21 cellular contexts compared by ENCODE assay signal in the genomic region with DNA sequence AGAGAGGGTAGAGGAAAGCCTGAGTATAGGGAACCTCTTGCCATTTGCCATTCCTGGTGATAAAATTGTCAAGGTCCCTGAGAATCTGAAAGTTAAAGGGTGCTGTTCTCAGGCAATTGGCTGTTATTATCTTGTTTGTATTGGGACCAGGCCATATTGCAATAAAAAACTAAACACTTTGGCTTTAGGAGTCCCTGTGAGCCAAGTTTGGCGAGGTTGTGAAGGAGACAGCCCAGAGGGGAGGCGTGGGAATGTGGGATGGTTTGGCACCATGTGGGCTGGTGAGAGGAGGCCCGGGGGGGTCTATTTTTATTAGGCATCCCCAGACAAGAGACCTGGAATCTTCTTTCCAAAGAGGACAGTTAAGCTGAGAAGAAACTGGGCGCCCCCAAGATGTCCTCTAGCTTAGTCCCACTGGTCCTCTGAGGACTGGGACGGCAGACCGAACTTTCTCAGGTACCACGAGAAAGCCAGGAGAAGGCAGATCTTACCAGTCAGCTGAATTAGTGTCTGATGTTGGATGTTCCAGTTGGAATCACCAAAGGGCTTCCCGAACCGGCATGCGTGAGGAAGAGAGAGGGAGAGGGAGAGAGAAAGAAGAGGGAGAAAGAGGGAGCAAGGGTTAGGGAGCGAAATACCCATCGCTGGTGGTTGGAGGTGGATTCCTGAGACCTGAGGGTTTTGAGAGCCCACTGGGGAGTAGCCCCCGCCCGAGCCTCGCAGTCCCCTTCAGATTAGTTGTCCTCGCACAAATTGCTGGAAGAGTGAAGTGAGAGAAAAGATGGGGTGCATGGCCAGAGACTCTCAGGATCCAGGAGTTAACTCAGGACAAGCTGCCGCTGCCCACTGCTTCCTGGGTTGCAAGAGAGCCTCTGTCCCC. TPM values are rescaled to one million over a fixed set of nuclear protein-coding genes. Genes with fewer than 3 reads are reported as not detected.
DNase-seq lines count a peak whose midpoint lies in the region; ATAC-seq and TF ChIP-seq lines count a peak whose summit lies in the region.
"Had no signal": no experiment of that assay in that cellular context is flagged by ENCODE, and none has a peak within 500 bp of the region (broad histone marks: within the 10 kb centered on the region; RNA-seq: fewer than 3 reads in every experiment).

No MANE protein-coding gene starts in this region.

- peak overlapping the region; percentile 82 for H3K27ac Mint-ChIP-seq in stimulated activated effector memory CD8-positive, alpha-beta T cell treated with anti-CD3 and anti-CD28 coated beads, Interleukin-12 subunit alpha, Interleukin-12 subunit beta, amount 100 ng/mL, for 72 hours
- H3K27ac Mint-ChIP-seq: nephron had no signal

- DNase-seq in NCI-H1105 treated with DMSO at 0.1 percent for 48 hours (lab: John Stamatoyannopoulos, UW) = peak; percentile 10
- no peak for DNase-seq in NCI-H1105 (lab: John Stamatoyannopoulos, UW)
- DNase-seq in cardiac muscle cell (ENCODE audit: low read depth in 1 of 2, low spot score in 1 of 2) = peak in 1 of 2 donors; percentile 12
- no peak for DNase-seq in heart left ventricle
- DNase-seq in islet precursor cell = peak; percentile 32
- no peak for DNase-seq in stimulated activated effector memory CD8-positive, alpha-beta T cell treated with anti-CD3 and anti-CD28 coated beads, Interleukin-12 subunit alpha, Interleukin-12 subunit beta, amount 100 ng/mL, for 72 hours (ENCODE audit: low spot score in 2 of 2)
- no peak for DNase-seq in NCI-H2081 treated with DMSO at 0.1 percent for 48 hours (lab: John Stamatoyannopoulos, UW)
- DNase-seq in HPDE6-E6E7 (ENCODE audit: extremely low spot score) = no peak
- DNase-seq: central memory CD4-positive, alpha-beta T cell; effector CD8-positive, alpha-beta T cell; KBM-7; mammary epithelial cell; MV-4-11; NCI-H2029; psoas muscle; SHP77; thyroid gland; WERI-Rb-1 had no signal

- H3K36me3 ChIP-seq in cardiac muscle cell (peaks cover 4% of the 10 kb centered on the region), heart left ventricle (peaks cover 0 to 54% (median 17%) of the 10 kb centered on the region in 9 donors)
- H3K36me3 ChIP-seq: thyroid gland had no signal

- peaks cover 61% of the 10 kb centered on the region for H3K4me1 Mint-ChIP-seq in stimulated activated effector memory CD8-positive, alpha-beta T cell treated with anti-CD3 and anti-CD28 coated beads, Interleukin-12 subunit alpha, Interleukin-12 subunit beta, amount 100 ng/mL, for 72 hours
- H3K4me1 Mint-ChIP-seq: nephron had no signal

- H3K4me3 ChIP-seq in cardiac muscle cell = no peak overlapping the region
- H3K4me3 ChIP-seq in heart left ventricle = no peak overlapping the region
- H3K4me3 ChIP-seq: psoas muscle, thyroid gland had no signal

- no peak overlapping the region for H3K4me3 Mint-ChIP-seq in stimulated activated effector memory CD8-positive, alpha-beta T cell treated with anti-CD3 and anti-CD28 coated beads, Interleukin-12 subunit alpha, Interleukin-12 subunit beta, amount 100 ng/mL, for 72 hours
- H3K4me3 Mint-ChIP-seq: nephron had no signal

- H3K4me1 ChIP-seq in cardiac muscle cell (ENCODE audit: low read depth) (peaks cover 9% of the 10 kb centered on the region), heart left ventricle (peaks cover 0 to 7% (median 0%) of the 10 kb centered on the region in 12 donors)
- H3K4me1 ChIP-seq: psoas muscle had no signal

- no peaks in the 10 kb centered on the region for H3K9me3 Mint-ChIP-seq in stimulated activated effector memory CD8-positive, alpha-beta T cell treated with anti-CD3 and anti-CD28 coated beads, Interleukin-12 subunit alpha, Interleukin-12 subunit beta, amount 100 ng/mL, for 72 hours

- no peak for TF ChIP-seq POLR2A in heart left ventricle (IDR thresholded peaks at IDR 0.05)

- WGBS in heart left ventricle, 4 donors = 93 to 95% (median 94%) methylated on average over 17 of the region's 17 CpGs

- H3K27me3 ChIP-seq in cardiac muscle cell (no peaks in the 10 kb centered on the region), heart left ventricle (no peaks in the 10 kb centered on the region)
- H3K27me3 ChIP-seq: thyroid gland had no signal

- H3K27ac ChIP-seq in cardiac muscle cell = peak overlapping the region; percentile 74
- no peak overlapping the region for H3K27ac ChIP-seq in heart left ventricle
- H3K27ac ChIP-seq: 22Rv1, psoas muscle, thyroid gland, WERI-Rb-1 had no signal

- ATAC-seq in heart left ventricle = no peak
- ATAC-seq in stimulated activated effector memory CD8-positive, alpha-beta T cell treated with anti-CD3 and anti-CD28 coated beads, Interleukin-12 subunit alpha, Interleukin-12 subunit beta, amount 100 ng/mL, for 72 hours = no peak
- ATAC-seq: HCT116, psoas muscle had no signal

- intact Hi-C loops in heart left ventricle (cut with DNase I) = loop anchor here in 1 of 10 donors (10.0 kb wide), 1 partner anchor 65 kb away; no protein-coding TSS in a partner anchor

- TF ChIP-seq CTCF in cardiac muscle cell (IDR thresholded peaks at IDR 0.05; ENCODE audit: low read depth, low read length) (no peak), heart left ventricle (IDR thresholded peaks at IDR 0.05) (no peak)

- H3K36me3 Mint-ChIP-seq in stimulated activated effector memory CD8-positive, alpha-beta T cell treated with anti-CD3 and anti-CD28 coated beads, Interleukin-12 subunit alpha, Interleukin-12 subunit beta, amount 100 ng/mL, for 72 hours = peaks cover 93% of the 10 kb centered on the region

- H3K9me3 ChIP-seq in cardiac muscle cell (ENCODE audit: low read depth) (no peaks in the 10 kb centered on the region), heart left ventricle (peaks cover 0 to 7% (median 0%) of the 10 kb centered on the region in 12 donors)
- H3K9me3 ChIP-seq: psoas muscle, thyroid gland had no signal

RNA-seq across cellular contexts. Expression of a gene that starts 24.4 kb away (rescaled TPM):
- 86.5 and 102 TPM in 2 replicates for total RNA-seq in cardiac muscle cell
- 423 and 459 TPM in 2 replicates for polyA plus RNA-seq in cardiac muscle cell
- total RNA-seq in heart left ventricle = 100 to 1,000 TPM in 7 of 9 donors, 10 to 100 TPM in 2; 68.4 to 177 (median 121) TPM
- 100 to 1,000 TPM; 159 to 177 TPM for polyA plus RNA-seq in heart left ventricle

RNA-seq across cellular contexts. Expression of a gene that starts 29.7 kb away (rescaled TPM):
- total RNA-seq in cardiac muscle cell (6.7 and 9.9 TPM in 2 replicates), heart left ventricle (10 to 100 TPM in 3 of 9 donors, 1 to 10 TPM in 6; 4.1 to 14.6 (median 8.2) TPM)
- polyA plus RNA-seq in cardiac muscle cell (11.4 and 15.9 TPM in 2 replicates), heart left ventricle (10 to 100 TPM in 1 of 2 donors, 1 to 10 TPM in 1; 4.0 to 14.0 TPM)

Comparison
In these comparisons a context has a peak if more than half of its experiments do, and no peak if none do; other contexts are left out.
1. DNase-seq: peak in NCI-H1105 treated with DMSO at 0.1 percent for 48 hours (single experiment) and islet precursor cell (single experiment); none in NCI-H1105 (single experiment), heart left ventricle (0 of 5), stimulated activated effector memory CD8-positive, alpha-beta T cell treated with anti-CD3 and anti-CD28 coated beads, Interleukin-12 subunit alpha, Interleukin-12 subunit beta, amount 100 ng/mL, for 72 hours (0 of 2), NCI-H2081 treated with DMSO at 0.1 percent for 48 hours (single experiment) and HPDE6-E6E7 (single experiment).